Comparison of ENCODE assay signal across 16 cellular contexts in the genomic region with DNA sequence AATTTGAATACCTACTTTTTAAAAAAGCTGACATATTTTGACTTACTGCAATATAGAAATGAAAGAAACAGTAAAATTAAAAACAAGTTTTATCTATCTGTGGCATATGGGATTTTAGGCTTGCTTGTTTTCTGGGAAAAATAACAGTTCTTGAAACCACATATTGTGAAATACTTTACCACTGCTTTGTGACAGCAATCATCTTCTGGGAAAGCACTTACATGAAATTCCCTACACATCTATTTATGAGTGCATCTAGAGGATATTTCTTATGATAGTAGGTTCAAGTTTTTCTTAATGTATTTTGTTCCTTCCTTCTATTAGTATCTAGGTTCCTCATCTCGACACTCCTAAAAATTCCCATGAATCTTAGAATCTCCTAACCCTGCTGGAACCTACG.
DNase-seq lines count a peak whose midpoint lies in the region; ATAC-seq and TF ChIP-seq lines count a peak whose summit lies in the region.
"Had no signal": no experiment of that assay in that cellular context is flagged by ENCODE, and none has a peak within 500 bp of the region (broad histone marks: within the 10 kb centered on the region; RNA-seq: fewer than 3 reads in every experiment).

No MANE protein-coding gene starts in this region.

- H2AFZ ChIP-seq in osteoblast (ENCODE audit: low read length) = no peak overlapping the region

- H3K4me2 ChIP-seq in osteoblast (ENCODE audit: insufficient read depth, low read length) = peak overlapping the region; percentile 40

- no peak for TF ChIP-seq CTCF in astrocyte of the spinal cord (IDR thresholded peaks at IDR 0.05; ENCODE audit: low read depth, low read length)
- TF ChIP-seq CTCF in osteoblast (IDR thresholded peaks at IDR 0.05; ENCODE audit: extremely low read depth, low read depth, low read length) = no peak

- in situ Hi-C loops in astrocyte of the spinal cord (cut with HindIII; ENCODE audit: low sequenced_read_pairs) = no loop called here

- peaks cover 18% of the 10 kb centered on the region for H3K79me2 ChIP-seq in osteoblast (ENCODE audit: insufficient read depth, low read length)

- CTCF ChIA-PET in activated CD8-positive, alpha-beta memory T cell treated with anti-CD3 and anti-CD28 coated beads, Interleukin-2, amount 10 ng/mL, durations not matched to agents 7 days and 5 days (lab: Charles Lee) = no interaction called here

- peaks cover 6% of the 10 kb centered on the region for H4K20me1 ChIP-seq in osteoblast (ENCODE audit: insufficient read depth, low read length)

- H3K27ac ChIP-seq in osteoblast (ENCODE audit: low read depth, low read length) = peak overlapping the region; percentile 55
- H3K27ac ChIP-seq: foreskin keratinocyte had no signal

- no peaks in the 10 kb centered on the region for H3K27me3 Mint-ChIP-seq in activated CD8-positive, alpha-beta memory T cell treated with anti-CD3 and anti-CD28 coated beads, Interleukin-2, amount 10 ng/mL, durations not matched to agents 7 days and 5 days

- no peaks in the 10 kb centered on the region for H3K27me3 ChIP-seq in osteoblast (ENCODE audit: insufficient read depth, low read length)
- H3K27me3 ChIP-seq: foreskin keratinocyte had no signal

- H3K27ac Mint-ChIP-seq in activated CD8-positive, alpha-beta memory T cell treated with anti-CD3 and anti-CD28 coated beads, Interleukin-2, amount 10 ng/mL, durations not matched to agents 7 days and 5 days = peak overlapping the region; percentile 48

- peaks cover 46% of the 10 kb centered on the region for H3K36me3 Mint-ChIP-seq in activated CD8-positive, alpha-beta memory T cell treated with anti-CD3 and anti-CD28 coated beads, Interleukin-2, amount 10 ng/mL, durations not matched to agents 7 days and 5 days

- H3K4me3 ChIP-seq in astrocyte of the spinal cord (ENCODE audit: low read depth, low read length) (no peak overlapping the region), osteoblast (ENCODE audit: insufficient read depth, low read length) (no peak overlapping the region)
- H3K4me3 ChIP-seq: lung had no signal

- no peaks in the 10 kb centered on the region for H3K9me3 ChIP-seq in osteoblast (ENCODE audit: low read depth, low read length)

- ATAC-seq in activated CD8-positive, alpha-beta memory T cell treated with anti-CD3 and anti-CD28 coated beads, Interleukin-2, amount 10 ng/mL, durations not matched to agents 7 days and 5 days = no peak
- ATAC-seq in HG03175 (IDR thresholded peaks at IDR 0.05; ENCODE audit: unreplicated experiment) = no peak
- ATAC-seq: foreskin keratinocyte had no signal

- H3K4me1 ChIP-seq in osteoblast (ENCODE audit: insufficient read depth, low read length) = peaks cover 29% of the 10 kb centered on the region

- H3K9me3 Mint-ChIP-seq in activated CD8-positive, alpha-beta memory T cell treated with anti-CD3 and anti-CD28 coated beads, Interleukin-2, amount 10 ng/mL, durations not matched to agents 7 days and 5 days (ENCODE audit: low read depth) = no peaks in the 10 kb centered on the region

- DNase-seq in activated CD8-positive, alpha-beta memory T cell treated with anti-CD3 and anti-CD28 coated beads, Interleukin-2, amount 10 ng/mL, durations not matched to agents 7 days and 5 days = no peak
- DNase-seq in activated CD8-positive, alpha-beta memory T cell treated with anti-CD3 and anti-CD28 coated beads, Interleukin-2, amount 50 U/mL, for 48 hours = no peak
- DNase-seq in LHCN-M2 (ENCODE audit: low read depth) = peak; percentile 60
- peak; percentile 51 for DNase-seq in astrocyte of the spinal cord (ENCODE audit: low read depth, low spot score)
- DNase-seq in osteoblast (ENCODE audit: insufficient read length, low spot score, missing footprints) = peak; percentile 8
- no peak for DNase-seq in DMS153 (lab: John Stamatoyannopoulos, UW)
- DNase-seq in NCI-H82 (lab: John Stamatoyannopoulos, UW) = no peak
- DNase-seq: ACHN, aorta, foreskin keratinocyte, NCI-H1436, NCI-H345, SIG-M5 had no signal

- no peak overlapping the region for H3K4me3 Mint-ChIP-seq in activated CD8-positive, alpha-beta memory T cell treated with anti-CD3 and anti-CD28 coated beads, Interleukin-2, amount 10 ng/mL, durations not matched to agents 7 days and 5 days
- H3K4me3 Mint-ChIP-seq: neural crest cell had no signal

- H3K36me3 ChIP-seq in osteoblast (ENCODE audit: insufficient read depth, low read length) = peaks cover 25% of the 10 kb centered on the region

- peaks cover 23% of the 10 kb centered on the region for H3K4me1 Mint-ChIP-seq in activated CD8-positive, alpha-beta memory T cell treated with anti-CD3 and anti-CD28 coated beads, Interleukin-2, amount 10 ng/mL, durations not matched to agents 7 days and 5 days

Comparison
In these comparisons a context has a peak if more than half of its experiments do, and no peak if none do; other contexts are left out.
1. DNase-seq: peak in LHCN-M2 (single experiment), astrocyte of the spinal cord (single experiment) and osteoblast (single experiment); none in activated CD8-positive, alpha-beta memory T cell treated with anti-CD3 and anti-CD28 coated beads, Interleukin-2, amount 10 ng/mL, durations not matched to agents 7 days and 5 days (single experiment), activated CD8-positive, alpha-beta memory T cell treated with anti-CD3 and anti-CD28 coated beads, Interleukin-2, amount 50 U/mL, for 48 hours (single experiment), DMS153 (single experiment) and NCI-H82 (single experiment).